In the genomic region with DNA sequence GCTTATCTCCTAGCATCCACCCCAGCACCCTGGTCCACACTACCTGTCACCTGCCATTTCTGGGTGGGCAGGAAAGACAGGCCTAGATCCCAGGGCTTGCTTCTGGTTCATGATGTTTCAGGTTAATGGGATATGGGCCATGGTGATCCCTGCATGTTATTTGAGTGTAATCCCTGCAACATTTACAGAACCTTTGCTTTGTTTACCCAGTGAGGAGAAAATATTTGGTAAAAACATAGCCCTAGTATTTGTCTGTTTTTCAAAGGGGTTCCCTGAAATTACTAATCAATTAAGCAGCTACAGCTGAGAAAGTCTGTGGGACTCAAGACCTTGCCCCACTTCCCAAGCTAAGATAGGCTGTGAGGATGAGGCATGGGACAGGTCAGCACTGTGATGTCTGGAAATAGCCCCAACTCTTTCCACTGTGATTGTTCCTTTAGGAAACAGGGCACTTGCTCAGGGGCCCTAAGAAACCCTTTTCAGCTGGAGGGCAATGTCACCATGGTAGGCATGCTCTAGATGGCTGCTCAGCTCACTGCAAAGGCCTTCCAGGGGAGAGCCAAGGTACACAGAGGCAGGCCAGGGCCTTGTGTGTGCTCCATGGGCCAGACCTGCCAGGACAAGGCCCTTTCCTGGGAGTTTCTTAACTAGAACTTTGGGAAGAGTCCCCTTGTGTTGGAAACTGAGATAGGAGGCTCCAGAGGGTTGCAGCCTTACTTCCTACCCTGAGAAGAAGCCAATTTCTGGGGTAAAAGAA, we compare ENCODE assay signal across 19 cellular contexts. TPM values are rescaled to one million over a fixed set of nuclear protein-coding genes. Genes with fewer than 3 reads are reported as not detected.
DNase-seq lines count a peak whose midpoint lies in the region; ATAC-seq, FAIRE-seq and TF ChIP-seq lines count a peak whose summit lies in the region.
"Had no signal": no experiment of that assay in that cellular context is flagged by ENCODE, and none has a peak within 500 bp of the region (broad histone marks: within the 10 kb centered on the region; RNA-seq: fewer than 3 reads in every experiment).

No MANE protein-coding gene starts in this region.

- 0 out of 3 replicates have a peak, but pooled peaks cover 3% of the 10 kb centered on the region for H3K4me1 ChIP-seq in A549
- peaks cover 2% of the 10 kb centered on the region; the same call in 1 of the 2 replicates for H3K4me1 ChIP-seq in H9 (ENCODE audit: insufficient read depth, low read length)
- peaks cover 0 to 22% of the 10 kb centered on the region in 2 donors for H3K4me1 ChIP-seq in right atrium auricular region

- peak overlapping the region; percentile 70 for H4K91ac ChIP-seq in H9 (ENCODE audit: insufficient read length, low read depth, low read length)

- H3K27me3 Mint-ChIP-seq in H9 (ENCODE audit: low read depth) (no peaks in the 10 kb centered on the region), nephron progenitor cell (ENCODE audit: low read depth, poor library complexity) (no peaks in the 10 kb centered on the region)
- H3K27me3 Mint-ChIP-seq in activated CD4-positive, alpha-beta memory T cell treated with anti-CD3 and anti-CD28 coated beads for 36 hours: no peaks in the 10 kb centered on the region
- H3K27me3 Mint-ChIP-seq: activated CD8-positive, alpha-beta T cell treated with anti-CD3 and anti-CD28 coated beads for 36 hours; CD4-positive, alpha-beta T cell; dendritic cell treated with granulocyte-macrophage colony-stimulating factor and Interleukin-4, amounts not matched to agents 40 ng/mL and 50 ng/mL, for 4 days had no signal

- H4K8ac ChIP-seq in H9 (replicated peaks; ENCODE audit: insufficient read length, low read depth, low read length): no peak overlapping the region

- H3K4me3 ChIP-seq in A549: no peak overlapping the region
- H3K4me3 ChIP-seq in right atrium auricular region: no peak overlapping the region

- intact Hi-C loops in activated CD4-positive, alpha-beta memory T cell treated with anti-CD3 and anti-CD28 coated beads for 36 hours (cut with micrococcal nuclease): no loop called here

- H3T11ph ChIP-seq in H9 (ENCODE audit: low read length): peak overlapping the region; percentile 83

- peak overlapping the region; percentile 72 for H3K14ac ChIP-seq in H9 (ENCODE audit: insufficient read depth, low read length)

- H3K18ac ChIP-seq in H9 (ENCODE audit: insufficient read length, low read depth, low read length): peak overlapping the region; percentile 92

- POLR2A ChIA-PET in A549 (lab: Yijun Ruan, JAX): no interaction called here
- POLR2A ChIA-PET in activated CD4-positive, alpha-beta memory T cell treated with anti-CD3 and anti-CD28 coated beads for 36 hours (lab: Charles Lee): no interaction called here

- H3K27ac ChIP-seq in A549 (peak overlapping the region; percentile 39 to 46; a peak in 4 of 6 replicates), H9 (ENCODE audit: insufficient read length, low read depth, low read length) (no peak overlapping the region), right atrium auricular region (peak overlapping the region; percentile 15 to 71)
- H3K27ac ChIP-seq: neutrophil had no signal

- peak overlapping the region; percentile 4 for H3K4ac ChIP-seq in H9 (ENCODE audit: low read depth, low read length)

- TF ChIP-seq RAD21 in A549 (conservative IDR thresholded peaks at IDR 0.05 in 1 of 2, IDR thresholded peaks at IDR 0.05 in 1 of 2): no peak

- peak overlapping the region; percentile 25 for H4K5ac ChIP-seq in H9 (ENCODE audit: insufficient read length, low read depth, low read length)

- H3K79me2 ChIP-seq in H9 (ENCODE audit: insufficient read depth, low read length): no peaks in the 10 kb centered on the region

- no peak for TF ChIP-seq POLR2A in A549 (IDR thresholded peaks at IDR 0.05; ENCODE audit: low read length)

- H3K23ac ChIP-seq in H9 (ENCODE audit: insufficient read length, low read depth, low read length): no peak overlapping the region

- peaks cover 43 to 50% of the 10 kb centered on the region in 2 experiments for H3K4me1 Mint-ChIP-seq in H9
- peaks cover 59% of the 10 kb centered on the region for H3K4me1 Mint-ChIP-seq in nephron progenitor cell
- no peaks in the 10 kb centered on the region for H3K4me1 Mint-ChIP-seq in activated CD4-positive, alpha-beta memory T cell treated with anti-CD3 and anti-CD28 coated beads for 36 hours (ENCODE audit: low read depth)

- no peak overlapping the region for H2AK5ac ChIP-seq in H9 (ENCODE audit: insufficient read length, low read length)

- peak overlapping the region; percentile 93 for H2BK120ac ChIP-seq in H9 (ENCODE audit: low read depth, low read length, poor library complexity, severe bottlenecking)

- no peak overlapping the region for H2BK20ac ChIP-seq in H9 (ENCODE audit: low read depth, low read length, poor library complexity, severe bottlenecking)

- H3K9me3 ChIP-seq in A549: no peaks in the 10 kb centered on the region
- H3K9me3 ChIP-seq in H9 (ENCODE audit: control insufficient read depth, low read depth, low read length): no peaks in the 10 kb centered on the region
- H3K9me3 ChIP-seq in right atrium auricular region: no peaks in the 10 kb centered on the region
- H3K9me3 ChIP-seq: neutrophil had no signal

- TF ChIP-seq CTCF in A549 (IDR thresholded peaks at IDR 0.05) (no peak), H9 (conservative IDR thresholded peaks at IDR 0.05) (no peak), right atrium auricular region (IDR thresholded peaks at IDR 0.05) (no peak), nephron progenitor cell (IDR thresholded peaks at IDR 0.05) (no peak)

- H3K4me3 Mint-ChIP-seq in H9 (no peak overlapping the region), nephron progenitor cell (no peak overlapping the region)
- no peak overlapping the region for H3K4me3 Mint-ChIP-seq in activated CD4-positive, alpha-beta memory T cell treated with anti-CD3 and anti-CD28 coated beads for 36 hours
- H3K4me3 Mint-ChIP-seq: activated CD8-positive, alpha-beta T cell treated with anti-CD3 and anti-CD28 coated beads for 36 hours; CD4-positive, alpha-beta T cell; dendritic cell treated with granulocyte-macrophage colony-stimulating factor and Interleukin-4, amounts not matched to agents 40 ng/mL and 50 ng/mL, for 4 days had no signal

- H3K4me2 ChIP-seq in A549 (no peak overlapping the region), H9 (ENCODE audit: insufficient read depth, insufficient read length, low read length) (no peak overlapping the region)

- no peak for FAIRE-seq in A549 (lab: Jason Lieb, UNC)
- FAIRE-seq: urothelium cell line had no signal

- TF ChIP-seq EP300 in A549 (IDR thresholded peaks at IDR 0.05): no peak

- H3K27me3 ChIP-seq in H9 (ENCODE audit: insufficient read depth, low read length): no peaks in the 10 kb centered on the region
- no peaks in the 10 kb centered on the region for H3K27me3 ChIP-seq in right atrium auricular region
- H3K27me3 ChIP-seq: neutrophil had no signal

- no peak overlapping the region; the same call in 1 of the 2 replicates for H2BK15ac ChIP-seq in H9 (ENCODE audit: low read depth, low read length)

- H2BK12ac ChIP-seq in H9 (ENCODE audit: insufficient read length, low read depth, low read length): peak overlapping the region; percentile 84

- DNase-seq in A549 (ENCODE audit: low read depth in 1 of 2, low spot score in 1 of 2): no peak
- no peak for DNase-seq in H9
- DNase-seq in right atrium auricular region (ENCODE audit: low spot score): peak; percentile 32
- no peak for DNase-seq in nephron progenitor cell
- no peak for DNase-seq in activated CD4-positive, alpha-beta memory T cell treated with anti-CD3 and anti-CD28 coated beads for 36 hours
- no peak for DNase-seq in H4 (ENCODE audit: low spot score)
- no peak for DNase-seq in SIG-M5 (lab: John Stamatoyannopoulos, UW)
- DNase-seq: activated CD8-positive, alpha-beta T cell treated with anti-CD3 and anti-CD28 coated beads for 36 hours; activated T-cell treated with anti-CD3 and anti-CD28 coated beads, Interleukin-2, amount 50 U/mL, for 1 hour; CD4-positive, alpha-beta T cell; DMS153; HCEC 1CT; MV-4-11; NCI-H1694; RPMI8226 had no signal

- H2AFZ ChIP-seq in H9 (ENCODE audit: low read length): no peak overlapping the region

- H3K27ac Mint-ChIP-seq in H9 (peak overlapping the region in 2 of 3 experiments; percentile 92 to 94; a peak in 4 of 7 replicates), nephron progenitor cell (peak overlapping the region; percentile 90)
- no peak overlapping the region for H3K27ac Mint-ChIP-seq in activated CD4-positive, alpha-beta memory T cell treated with anti-CD3 and anti-CD28 coated beads for 36 hours
- H3K27ac Mint-ChIP-seq: activated CD8-positive, alpha-beta T cell treated with anti-CD3 and anti-CD28 coated beads for 36 hours; CD4-positive, alpha-beta T cell; dendritic cell treated with granulocyte-macrophage colony-stimulating factor and Interleukin-4, amounts not matched to agents 40 ng/mL and 50 ng/mL, for 4 days had no signal

- CTCF ChIA-PET in A549 (lab: Yijun Ruan, JAX): interaction anchor here (0.6 to 2.4 kb wide), 4 partner anchors 11 to 150 kb away, joined by 4 to 7 read pairs (median 4); no protein-coding TSS in a partner anchor
- CTCF ChIA-PET in activated CD4-positive, alpha-beta memory T cell treated with anti-CD3 and anti-CD28 coated beads for 36 hours (lab: Charles Lee): interaction anchor here (2.2 to 3.3 kb wide), 2 partner anchors 25 to 65 kb away, joined by 7 to 14 read pairs; no protein-coding TSS in a partner anchor

- H3K56ac ChIP-seq in H9 (ENCODE audit: insufficient read length, low read depth, low read length): no peak overlapping the region

- no peaks in the 10 kb centered on the region; a peak in 1 of 5 replicates for H3K9me3 Mint-ChIP-seq in H9
- no peaks in the 10 kb centered on the region for H3K9me3 Mint-ChIP-seq in nephron progenitor cell
- no peaks in the 10 kb centered on the region for H3K9me3 Mint-ChIP-seq in activated CD4-positive, alpha-beta memory T cell treated with anti-CD3 and anti-CD28 coated beads for 36 hours
- H3K9me3 Mint-ChIP-seq: activated CD8-positive, alpha-beta T cell treated with anti-CD3 and anti-CD28 coated beads for 36 hours; CD4-positive, alpha-beta T cell; dendritic cell treated with granulocyte-macrophage colony-stimulating factor and Interleukin-4, amounts not matched to agents 40 ng/mL and 50 ng/mL, for 4 days had no signal

- no peak overlapping the region for H3K9ac ChIP-seq in H9 (ENCODE audit: extremely low read depth, insufficient read length, low read length)

- no peaks in the 10 kb centered on the region for H3K36me3 Mint-ChIP-seq in H9 (ENCODE audit: insufficient read depth in 1 of 3, low read depth in 3 of 3)
- H3K36me3 Mint-ChIP-seq in nephron progenitor cell (ENCODE audit: low read depth): peaks cover 15% of the 10 kb centered on the region
- H3K36me3 Mint-ChIP-seq in activated CD4-positive, alpha-beta memory T cell treated with anti-CD3 and anti-CD28 coated beads for 36 hours: no peaks in the 10 kb centered on the region

- H3K79me1 ChIP-seq in H9 (ENCODE audit: insufficient read depth, low read depth, low read length, poor library complexity, severe bottlenecking): no peaks in the 10 kb centered on the region

- ATAC-seq in A549 (no peak), GM21737 (IDR thresholded peaks at IDR 0.05; ENCODE audit: unreplicated experiment) (no peak)
- ATAC-seq: activated CD8-positive, alpha-beta T cell treated with anti-CD3 and anti-CD28 coated beads for 36 hours had no signal

- no peaks in the 10 kb centered on the region for H4K20me1 ChIP-seq in H9 (ENCODE audit: control insufficient read depth, insufficient read depth, insufficient read length)

- H2BK5ac ChIP-seq in H9 (ENCODE audit: insufficient read length, low read length): no peak overlapping the region

- no peaks in the 10 kb centered on the region for H3K23me2 ChIP-seq in H9 (ENCODE audit: insufficient read length, low read depth, low read length, poor library complexity, severe bottlenecking)

- H3K36me3 ChIP-seq in right atrium auricular region: no peaks in the 10 kb centered on the region
- H3K36me3 ChIP-seq: neutrophil had no signal

RNA-seq across cellular contexts. Expression of a gene that starts 11.1 kb away (rescaled TPM):
- 3.2 and 3.8 TPM in 2 replicates for polyA plus RNA-seq in A549 (2011; rRNA removed)
- polyA plus RNA-seq in A549 (2012; cell fraction: cytosol; rRNA removed): 0.29 and 0.35 TPM in 2 replicates
- polyA plus RNA-seq in A549 (2012; cell fraction: nucleus; rRNA removed): 1.1 and 1.4 TPM in 2 replicates
- 0.58 to 1.6 TPM (median 1.3 TPM) in 3 replicates for polyA plus RNA-seq in A549 (2017; fragmentation: RNase III; extraction: RNeasy Plus Mini Kit Qiagen cat#74134 plus additional on column Dnase treatment)
- 9.1 and 12.6 TPM in 2 replicates for polyA minus RNA-seq in A549 (2011; rRNA and poly(A)+ RNA removed)
- total RNA-seq in H9 (2021): 4.7 and 5.9 TPM in 2 replicates
- total RNA-seq in right atrium auricular region: 10 to 100 TPM in 1 of 2 donors, 1 to 10 TPM in 1; 5.7 to 10.3 TPM
- total RNA-seq in activated CD4-positive, alpha-beta memory T cell treated with anti-CD3 and anti-CD28 coated beads for 36 hours: 10 to 100 TPM; 11.7 to 17.1 TPM
- total RNA-seq in H4 (2014; rRNA removed; shearing (Covaris generic)): 9.7 and 11.4 TPM in 2 replicates

RNA-seq across cellular contexts. Expression of a gene that starts 59.2 kb away (rescaled TPM):
- 9.9 and 15.7 TPM in 2 replicates for polyA plus RNA-seq in A549 (2011; rRNA removed)
- 2.3 and 2.8 TPM in 2 replicates for polyA plus RNA-seq in A549 (2012; cell fraction: cytosol; rRNA removed)
- 3.5 and 4.1 TPM in 2 replicates for polyA plus RNA-seq in A549 (2012; cell fraction: nucleus; rRNA removed)
- polyA plus RNA-seq in A549 (2017; fragmentation: RNase III; extraction: RNeasy Plus Mini Kit Qiagen cat#74134 plus additional on column Dnase treatment): 10.3 to 11.1 TPM (median 10.3 TPM) in 3 replicates
- polyA minus RNA-seq in A549 (2011; rRNA and poly(A)+ RNA removed): 9.1 and 10.2 TPM in 2 replicates
- total RNA-seq in H9 (2021): 8.4 and 11.4 TPM in 2 replicates
- 10 to 100 TPM; 10.3 TPM for total RNA-seq in right atrium auricular region
- total RNA-seq in activated CD4-positive, alpha-beta memory T cell treated with anti-CD3 and anti-CD28 coated beads for 36 hours: 10 to 100 TPM; 11.7 to 16.7 TPM
- total RNA-seq in H4 (2014; rRNA removed; shearing (Covaris generic)): 4.3 and 4.5 TPM in 2 replicates

RNA-seq across cellular contexts. Expression of a gene that starts 59.6 kb away (rescaled TPM):
- polyA plus RNA-seq in A549 (2011; rRNA removed) (70.2 and 73.1 TPM in 2 replicates), A549 (2017; fragmentation: RNase III; extraction: RNeasy Plus Mini Kit Qiagen cat#74134 plus additional on column Dnase treatment) (60.8 to 62.2 TPM (median 61.8 TPM) in 3 replicates)
- polyA plus RNA-seq in A549 (2012; cell fraction: cytosol; rRNA removed): 31.9 and 33.7 TPM in 2 replicates
- polyA plus RNA-seq in A549 (2012; cell fraction: nucleus; rRNA removed): 29.6 and 45.2 TPM in 2 replicates
- polyA minus RNA-seq in A549 (2011; rRNA and poly(A)+ RNA removed): 54.6 and 57.9 TPM in 2 replicates
- total RNA-seq in H9 (2021) (45.1 and 45.8 TPM in 2 replicates), right atrium auricular region (10 to 100 TPM; 36.0 to 37.8 TPM)
- 100 to 1,000 TPM in 1 of 2 experiments, 10 to 100 TPM in 1; 85.8 to 102 TPM for total RNA-seq in activated CD4-positive, alpha-beta memory T cell treated with anti-CD3 and anti-CD28 coated beads for 36 hours
- total RNA-seq in H4 (2014; rRNA removed; shearing (Covaris generic)): 42.2 and 43.1 TPM in 2 replicates
